ENCODE assay signal across 18 cellular contexts in genomic region chr3:195239121-195239520, GRCh38. TPM values are rescaled to one million over a fixed set of nuclear protein-coding genes. Genes with fewer than 3 reads are reported as not detected.
A peak's percentile ranks its signal among the peaks of the same experiment; 100 is the strongest.
DNase-seq lines count a peak whose midpoint lies in the region; ATAC-seq and TF ChIP-seq lines count a peak whose summit lies in the region.
"Had no signal": no experiment of that assay in that cellular context is flagged by ENCODE, and none has a peak within 500 bp of the region (broad histone marks: within the 10 kb centered on the region; RNA-seq: fewer than 3 reads in every experiment).

No MANE protein-coding gene starts in this region.

- TF ChIP-seq EP300 in gastroesophageal sphincter (IDR thresholded peaks at IDR 0.05): no peak

- intact Hi-C loops in prostate gland (cut with DNase I): loop anchor here (5.0 kb wide), 1 partner anchor 92 kb away; no protein-coding TSS in a partner anchor

- H3K27ac ChIP-seq in gastroesophageal sphincter (peak overlapping the region in 3 of 4 donors; percentile 77 to 83 (median 81)), prostate gland (peak overlapping the region; percentile 19 to 64)

- H3K27me3 ChIP-seq in gastroesophageal sphincter (no peaks in the 10 kb centered on the region), prostate gland (replicated peaks; ENCODE audit: insufficient read depth) (no peaks in the 10 kb centered on the region)
- H3K27me3 ChIP-seq: vagina had no signal

- H3K36me3 ChIP-seq in gastroesophageal sphincter (no peaks in the 10 kb centered on the region), prostate gland (no peaks in the 10 kb centered on the region)
- H3K36me3 ChIP-seq: HAP-1, vagina had no signal

- TF ChIP-seq CTCF in AG09319 (IDR thresholded peaks at IDR 0.05; ENCODE audit: low read depth, low read length) (peak; percentile 1; the same call in 1 of the 2 replicates), gastroesophageal sphincter (IDR thresholded peaks at IDR 0.05) (no peak), prostate gland (IDR thresholded peaks at IDR 0.05) (no peak)

- ATAC-seq in gastroesophageal sphincter (no peak), HG02759 (IDR thresholded peaks at IDR 0.05; ENCODE audit: unreplicated experiment) (no peak)
- ATAC-seq: K562; stimulated activated naive CD8-positive, alpha-beta T cell treated with anti-CD3 and anti-CD28 coated beads, Interleukin-15, Interleukin-2, amounts not matched to agents 100 U/mL and 50 U/mL, for 24 hours had no signal

- DNase-seq in AG09319 (ENCODE audit: extremely low read depth, low read depth) (no peak), RPMI8226 (peak; percentile 1), prostate gland (ENCODE audit: low spot score) (no peak), germinal center (ENCODE audit: low spot score) (no peak), NCI-H82 (lab: John Stamatoyannopoulos, UW) (no peak), NCI-H2227 (lab: John Stamatoyannopoulos, UW; ENCODE audit: unreplicated experiment) (no peak)
- DNase-seq: activated CD4-positive, alpha-beta T cell treated with anti-CD3 and anti-CD28 coated beads for 4 hours; cortex of kidney; EL; NCI-H2029; NCI-H446 treated with DMSO at 0.1 percent for 48 hours; stimulated activated naive CD8-positive, alpha-beta T cell treated with anti-CD3 and anti-CD28 coated beads, Interleukin-15, Interleukin-2, amounts not matched to agents 100 U/mL and 50 U/mL, for 24 hours; SW 1271 had no signal

- TF ChIP-seq POLR2A in gastroesophageal sphincter (IDR thresholded peaks at IDR 0.05) (no peak), prostate gland (IDR thresholded peaks at IDR 0.05) (no peak)

- H3K4me1 ChIP-seq in gastroesophageal sphincter (peaks cover 0 to 34% (median 7%) of the 10 kb centered on the region in 3 donors), prostate gland (replicated peaks) (no peaks in the 10 kb centered on the region)
- H3K4me1 ChIP-seq: HAP-1 had no signal

- no peak overlapping the region for H3K4me3 ChIP-seq in gastroesophageal sphincter
- no peak overlapping the region for H3K4me3 ChIP-seq in prostate gland
- H3K4me3 ChIP-seq: HAP-1, K562, vagina had no signal

- H3K9me3 ChIP-seq in gastroesophageal sphincter (no peaks in the 10 kb centered on the region), prostate gland (no peaks in the 10 kb centered on the region)
- H3K9me3 ChIP-seq: HAP-1, vagina had no signal

- WGBS in gastroesophageal sphincter (ENCODE audit: low coverage in 1 of 2), 2 donors: 66% methylated on average over 3 of the region's 3 CpGs; no CpG with 5 or more reads in 1 of the 2 donors
- WGBS in prostate gland: 63% methylated on average over 3 of the region's 3 CpGs

RNA-seq across cellular contexts. Expression of gene XXYLT1, which starts 31.8 kb away (rescaled TPM):
- total RNA-seq in gastroesophageal sphincter (10 to 100 TPM; 10.1 to 14.0 (median 12.5) TPM), prostate gland (10 to 100 TPM; 14.9 to 22.7 TPM)
